18 cellular contexts compared by ENCODE assay signal in genomic region chr22:33873186-33873585, GRCh38. TPM values are rescaled to one million over a fixed set of nuclear protein-coding genes. Genes with fewer than 3 reads are reported as not detected.
A peak's percentile ranks its signal among the peaks of the same experiment; 100 is the strongest.
DNase-seq lines count a peak whose midpoint lies in the region; ATAC-seq lines count a peak whose summit lies in the region.
"Had no signal": no experiment of that assay in that cellular context is flagged by ENCODE, and none has a peak within 500 bp of the region (broad histone marks: within the 10 kb centered on the region; RNA-seq: fewer than 3 reads in every experiment).

No MANE protein-coding gene starts in this region.

- H3K9ac ChIP-seq in skeletal muscle satellite cell (ENCODE audit: low read depth, low read length) (peak overlapping the region; percentile 25), Karpas-422 (ENCODE audit: low read length) (no peak overlapping the region)

- H3K27ac ChIP-seq in Karpas-422 (ENCODE audit: low read length), result no peak overlapping the region

- no peaks in the 10 kb centered on the region for H3K36me3 ChIP-seq in skeletal muscle satellite cell (ENCODE audit: insufficient read depth, low read length)
- no peaks in the 10 kb centered on the region for H3K36me3 ChIP-seq in Karpas-422 (ENCODE audit: insufficient read depth, low read length)

- H4K20me1 ChIP-seq in Karpas-422 (ENCODE audit: insufficient read depth, low read depth, low read length), result no peaks in the 10 kb centered on the region

- H3K4me2 ChIP-seq in skeletal muscle satellite cell (ENCODE audit: low read length), result no peak overlapping the region
- H3K4me2 ChIP-seq in Karpas-422 (ENCODE audit: low read depth, low read length, poor library complexity, severe bottlenecking), result no peak overlapping the region

- ATAC-seq in HG03196 (IDR thresholded peaks at IDR 0.05; ENCODE audit: unreplicated experiment), result no peak
- ATAC-seq: GM12878, Panc1 had no signal

- peaks cover 7% of the 10 kb centered on the region for H3K4me1 ChIP-seq in skeletal muscle satellite cell (ENCODE audit: control insufficient read depth, insufficient read depth, low read length)
- no peaks in the 10 kb centered on the region for H3K4me1 ChIP-seq in Karpas-422 (ENCODE audit: low read length)

- no peak overlapping the region for H2AFZ ChIP-seq in Karpas-422 (ENCODE audit: low read length)

- H3K4me3 ChIP-seq in skeletal muscle satellite cell (ENCODE audit: low read length) (no peak overlapping the region), Karpas-422 (ENCODE audit: low read length) (no peak overlapping the region)
- H3K4me3 ChIP-seq: GM12878 had no signal

- DNase-seq in DMS153 (lab: John Stamatoyannopoulos, UW), result peak; percentile 72
- peak; percentile 11 for DNase-seq in astrocyte of the hippocampus (ENCODE audit: low read depth, low spot score)
- DNase-seq in hepatic stellate cell (ENCODE audit: low spot score), result peak; percentile 48
- no peak for DNase-seq in T1000 (lab: John Stamatoyannopoulos, UW)
- DNase-seq in iPS-NIHi7 (ENCODE audit: extremely low spot score), result no peak
- no peak for DNase-seq in Karpas-422
- DNase-seq: activated CD4-positive, alpha-beta T cell treated with anti-CD3 and anti-CD28 coated beads, Interleukin-2, amount 10 ng/mL, durations not matched to agents 24 days and 14 days; activated T-cell treated with anti-CD3 and anti-CD28 coated beads, Interleukin-2, amount 50 U/mL, for 48 hours; amniotic stem cell; DMS79 treated with DMSO at 0.1 percent for 48 hours; effector CD4-positive, alpha-beta T cell; NCI-H510A treated with DMSO at 0.1 percent for 48 hours; stimulated activated CD4-positive, alpha-beta T cell treated with anti-CD3 and anti-CD28 coated beads, Interleukin-15, amount 100 ng/mL, for 24 hours; T-helper 1 cell had no signal

- no peaks in the 10 kb centered on the region for H3K27me3 ChIP-seq in skeletal muscle satellite cell (ENCODE audit: control insufficient read depth, insufficient read depth, low read length)
- no peaks in the 10 kb centered on the region for H3K27me3 ChIP-seq in Karpas-422 (ENCODE audit: low read length)

- no peaks in the 10 kb centered on the region for H3K79me2 ChIP-seq in Karpas-422 (ENCODE audit: low read length)

- H3K9me3 ChIP-seq in skeletal muscle satellite cell (replicated peaks; ENCODE audit: low read length) (no peaks in the 10 kb centered on the region), Karpas-422 (ENCODE audit: low read length) (no peaks in the 10 kb centered on the region)

- H3K9me2 ChIP-seq in Karpas-422 (replicated peaks; ENCODE audit: insufficient read depth, low read length), result no peaks in the 10 kb centered on the region

RNA-seq across cellular contexts. Expression of gene LARGE1, which starts 47.1 kb away (rescaled TPM):
- total RNA-seq in skeletal muscle satellite cell (2012; rRNA removed), result 6.8 and 10.3 TPM in 2 replicates
- 0.15 and 1.0 TPM in 2 replicates for total RNA-seq in Karpas-422 (2014; rRNA removed; shearing (Covaris generic); ENCODE audit: low replicate concordance)

Comparison
In these comparisons a context has a peak if more than half of its experiments do, and no peak if none do; other contexts are left out.
1. DNase-seq: peak in DMS153 (single experiment), astrocyte of the hippocampus (single experiment) and hepatic stellate cell (single experiment); none in T1000 (single experiment), iPS-NIHi7 (single experiment) and Karpas-422 (single experiment).